In the genomic region with DNA sequence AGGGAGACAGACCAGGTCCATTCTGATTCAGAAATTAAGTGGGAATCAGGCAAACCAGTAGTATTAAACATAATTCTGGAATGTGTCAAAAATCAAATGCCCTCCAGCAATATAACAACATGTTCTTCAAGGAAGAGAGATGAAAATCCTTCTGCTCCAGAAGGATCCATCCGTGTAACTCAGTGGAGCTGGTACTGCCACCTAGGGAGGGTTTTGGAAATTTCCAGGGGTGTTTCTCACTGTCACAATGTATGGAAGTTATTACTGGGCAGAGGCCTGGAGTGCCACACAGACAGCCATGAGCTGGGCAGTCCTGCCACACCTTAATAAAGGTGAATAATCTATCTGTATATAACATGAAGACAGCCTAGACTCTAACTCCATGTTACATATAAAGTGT, we compare ENCODE assay signal across 10 cellular contexts.
A peak's percentile ranks its signal among the peaks of the same experiment; 100 is the strongest.
DNase-seq lines count a peak whose midpoint lies in the region; ATAC-seq and TF ChIP-seq lines count a peak whose summit lies in the region.
"Had no signal": no experiment of that assay in that cellular context is flagged by ENCODE, and none has a peak within 500 bp of the region (broad histone marks: within the 10 kb centered on the region; RNA-seq: fewer than 3 reads in every experiment).

No MANE protein-coding gene starts in this region.

- H3K4me3 Mint-ChIP-seq in neural crest cell = no peak overlapping the region
- no peak overlapping the region for H3K4me3 Mint-ChIP-seq in activated naive CD4-positive, alpha-beta T cell treated with anti-CD3 and anti-CD28 coated beads for 36 hours
- H3K4me3 Mint-ChIP-seq in activated naive CD8-positive, alpha-beta T cell treated with anti-CD3 and anti-CD28 coated beads, Interleukin-2, amount 50 U/mL, for 24 hours = no peak overlapping the region
- H3K4me3 Mint-ChIP-seq: activated T-helper 17 cell treated with anti-CD3 and anti-CD28 coated beads, Interleukin-2, amount 50 U/mL, for 72 hours had no signal

- H3K9me3 Mint-ChIP-seq in neural crest cell = no peaks in the 10 kb centered on the region
- no peaks in the 10 kb centered on the region for H3K9me3 Mint-ChIP-seq in activated naive CD4-positive, alpha-beta T cell treated with anti-CD3 and anti-CD28 coated beads for 36 hours
- no peaks in the 10 kb centered on the region for H3K9me3 Mint-ChIP-seq in activated naive CD8-positive, alpha-beta T cell treated with anti-CD3 and anti-CD28 coated beads, Interleukin-2, amount 50 U/mL, for 24 hours
- H3K9me3 Mint-ChIP-seq: activated T-helper 17 cell treated with anti-CD3 and anti-CD28 coated beads, Interleukin-2, amount 50 U/mL, for 72 hours had no signal

- H3K27me3 Mint-ChIP-seq in neural crest cell (ENCODE audit: low read depth) = no peaks in the 10 kb centered on the region
- H3K27me3 Mint-ChIP-seq in activated naive CD4-positive, alpha-beta T cell treated with anti-CD3 and anti-CD28 coated beads for 36 hours (ENCODE audit: low read depth) = no peaks in the 10 kb centered on the region
- H3K27me3 Mint-ChIP-seq in activated naive CD8-positive, alpha-beta T cell treated with anti-CD3 and anti-CD28 coated beads, Interleukin-2, amount 50 U/mL, for 24 hours = no peaks in the 10 kb centered on the region
- H3K27me3 Mint-ChIP-seq: activated T-helper 17 cell treated with anti-CD3 and anti-CD28 coated beads, Interleukin-2, amount 50 U/mL, for 72 hours had no signal

- peak; percentile 61 for DNase-seq in DMS 273 (lab: John Stamatoyannopoulos, UW; ENCODE audit: unreplicated experiment)
- DNase-seq in DMS 273 treated with DMSO at 0.1 percent for 48 hours (lab: John Stamatoyannopoulos, UW) = no peak
- DNase-seq in NCI-H446 treated with DMSO at 0.1 percent for 48 hours (lab: John Stamatoyannopoulos, UW) = peak; percentile 0
- DNase-seq in ecto neural progenitor cell (ENCODE audit: low spot score) = peak; percentile 43
- DNase-seq in neural crest cell (ENCODE audit: low read depth, low spot score) = no peak
- DNase-seq in activated naive CD4-positive, alpha-beta T cell treated with anti-CD3 and anti-CD28 coated beads for 36 hours = no peak
- DNase-seq in COLO668 (lab: John Stamatoyannopoulos, UW; ENCODE audit: unreplicated experiment) = no peak
- no peak for DNase-seq in activated naive CD8-positive, alpha-beta T cell treated with anti-CD3 and anti-CD28 coated beads, Interleukin-2, amount 50 U/mL, for 24 hours
- DNase-seq: stimulated activated CD4-positive, alpha-beta T cell treated with anti-CD3 and anti-CD28 coated beads, Interleukin-12 subunit alpha, Interleukin-12 subunit beta, amount 100 ng/mL, for 4 hours had no signal

- ATAC-seq in activated naive CD8-positive, alpha-beta T cell treated with anti-CD3 and anti-CD28 coated beads, Interleukin-2, amount 50 U/mL, for 24 hours = no peak
- ATAC-seq: activated T-helper 17 cell treated with anti-CD3 and anti-CD28 coated beads, Interleukin-2, amount 50 U/mL, for 72 hours had no signal

- TF ChIP-seq CTCF in neural crest cell (conservative IDR thresholded peaks at IDR 0.05) = peak; percentile 48

- no peak overlapping the region for H3K27ac Mint-ChIP-seq in neural crest cell (ENCODE audit: unreplicated experiment)
- no peak overlapping the region for H3K27ac Mint-ChIP-seq in activated naive CD4-positive, alpha-beta T cell treated with anti-CD3 and anti-CD28 coated beads for 36 hours
- no peak overlapping the region for H3K27ac Mint-ChIP-seq in activated naive CD8-positive, alpha-beta T cell treated with anti-CD3 and anti-CD28 coated beads, Interleukin-2, amount 50 U/mL, for 24 hours
- H3K27ac Mint-ChIP-seq: activated T-helper 17 cell treated with anti-CD3 and anti-CD28 coated beads, Interleukin-2, amount 50 U/mL, for 72 hours had no signal

- H3K4me1 Mint-ChIP-seq in neural crest cell = peaks cover 6% of the 10 kb centered on the region
- no peaks in the 10 kb centered on the region for H3K4me1 Mint-ChIP-seq in activated naive CD4-positive, alpha-beta T cell treated with anti-CD3 and anti-CD28 coated beads for 36 hours (ENCODE audit: low read depth)
- no peaks in the 10 kb centered on the region for H3K4me1 Mint-ChIP-seq in activated naive CD8-positive, alpha-beta T cell treated with anti-CD3 and anti-CD28 coated beads, Interleukin-2, amount 50 U/mL, for 24 hours
- H3K4me1 Mint-ChIP-seq: activated T-helper 17 cell treated with anti-CD3 and anti-CD28 coated beads, Interleukin-2, amount 50 U/mL, for 72 hours had no signal

- H3K36me3 Mint-ChIP-seq in neural crest cell (ENCODE audit: low read depth) = no peaks in the 10 kb centered on the region
- H3K36me3 Mint-ChIP-seq in activated naive CD4-positive, alpha-beta T cell treated with anti-CD3 and anti-CD28 coated beads for 36 hours (ENCODE audit: low read depth) = no peaks in the 10 kb centered on the region
- no peaks in the 10 kb centered on the region for H3K36me3 Mint-ChIP-seq in activated naive CD8-positive, alpha-beta T cell treated with anti-CD3 and anti-CD28 coated beads, Interleukin-2, amount 50 U/mL, for 24 hours (ENCODE audit: low read depth)

- CTCF ChIA-PET in activated naive CD4-positive, alpha-beta T cell treated with anti-CD3 and anti-CD28 coated beads for 36 hours (lab: Charles Lee) = no interaction called here

- intact Hi-C loops in activated naive CD4-positive, alpha-beta T cell treated with anti-CD3 and anti-CD28 coated beads for 36 hours (cut with micrococcal nuclease) = no loop called here

Comparison
In these comparisons a context has a peak if more than half of its experiments do, and no peak if none do; other contexts are left out.
1. DNase-seq: peak in DMS 273 (single experiment), NCI-H446 treated with DMSO at 0.1 percent for 48 hours (single experiment) and ecto neural progenitor cell (single experiment); none in DMS 273 treated with DMSO at 0.1 percent for 48 hours (single experiment), neural crest cell (single experiment), activated naive CD4-positive, alpha-beta T cell treated with anti-CD3 and anti-CD28 coated beads for 36 hours (single experiment), COLO668 (single experiment) and activated naive CD8-positive, alpha-beta T cell treated with anti-CD3 and anti-CD28 coated beads, Interleukin-2, amount 50 U/mL, for 24 hours (single experiment).